9 cellular contexts compared by ENCODE assay signal in the genomic region with DNA sequence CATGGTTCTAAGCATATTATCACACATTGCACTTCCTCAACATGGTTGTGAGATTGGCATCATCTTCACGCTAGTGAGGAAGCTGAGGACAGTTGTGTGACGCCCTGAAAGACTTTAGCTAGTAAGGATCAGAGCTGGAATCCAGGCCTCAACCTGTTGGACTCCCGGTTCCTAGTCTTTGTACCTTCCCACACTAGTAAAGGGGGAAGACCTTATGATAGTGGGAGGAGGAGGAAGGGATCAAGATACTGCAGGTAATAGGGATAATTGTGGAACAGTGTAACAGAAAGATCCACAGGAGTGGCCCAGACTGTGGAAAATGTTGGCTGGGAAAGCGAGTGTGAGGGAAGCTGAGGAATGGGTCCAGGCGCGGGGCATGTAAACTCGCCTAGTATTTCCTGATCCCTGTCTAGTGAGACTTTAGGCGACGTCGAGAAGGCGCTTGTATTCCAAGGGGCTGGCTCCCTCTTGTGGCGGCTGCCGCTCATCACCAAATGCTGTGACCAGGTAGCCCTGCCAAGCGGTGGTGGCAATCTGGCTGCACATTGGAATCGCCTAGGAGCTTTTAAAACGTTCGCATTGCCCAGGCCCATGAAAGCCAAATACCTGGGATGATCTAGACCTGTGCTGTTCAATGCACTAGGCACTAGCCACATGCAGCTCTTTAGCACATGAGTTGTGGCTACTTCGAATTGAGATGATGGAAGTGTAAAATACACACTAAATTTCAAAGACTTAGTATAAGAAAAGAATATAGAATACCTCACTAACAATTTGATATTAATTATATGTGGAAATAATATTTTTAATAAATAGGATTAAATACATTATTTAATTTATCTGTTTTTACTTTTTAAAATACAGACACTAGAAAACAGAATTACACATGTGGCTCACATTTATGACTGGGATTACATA.
DNase-seq lines count a peak whose midpoint lies in the region; ATAC-seq and TF ChIP-seq lines count a peak whose summit lies in the region.
"Had no signal": no experiment of that assay in that cellular context is flagged by ENCODE, and none has a peak within 500 bp of the region (broad histone marks: within the 10 kb centered on the region; RNA-seq: fewer than 3 reads in every experiment).

No MANE protein-coding gene starts in this region.

- TF ChIP-seq CTCF in astrocyte of the spinal cord (IDR thresholded peaks at IDR 0.05; ENCODE audit: low read depth, low read length), result peak; percentile 94

- H3K4me3 ChIP-seq in astrocyte of the spinal cord (ENCODE audit: low read depth, low read length), result no peak overlapping the region
- H3K4me3 ChIP-seq: BLaER1 treated with 17β-estradiol and CSF1 and Interleukin-3, amounts not matched to agents 10 nM and 100 nM had no signal

- in situ Hi-C loops in astrocyte of the spinal cord (cut with HindIII; ENCODE audit: low sequenced_read_pairs), result no loop called here

- ATAC-seq in HG02852 (IDR thresholded peaks at IDR 0.05; ENCODE audit: unreplicated experiment), result peak; percentile 88

- DNase-seq in NCI-H1436 (lab: John Stamatoyannopoulos, UW) (peak; percentile 1), NCI-H1436 treated with DMSO at 0.1 percent for 48 hours (lab: John Stamatoyannopoulos, UW) (no peak), NCI-H1694 treated with DMSO at 0.1 percent for 48 hours (lab: John Stamatoyannopoulos, UW) (peak; percentile 82), T-helper 1 cell (peak in 3 of 5 donors; percentile 12 to 42 (median 35)), astrocyte of the spinal cord (ENCODE audit: low read depth, low spot score) (peak; percentile 64), iPS DF 4.7 (ENCODE audit: extremely low read depth, low spot score) (peak; percentile 41), smooth muscle cell of the brain vasculature (ENCODE audit: low read depth, low spot score) (peak; percentile 23)
